In genomic region chr19:1649706-1650626, GRCh38 we compare ENCODE assay signal across 1 cellular context.
TF ChIP-seq lines count a peak whose summit lies in the region.

No MANE protein-coding gene starts in this region.

TF ChIP-seq in endothelial cell of umbilical vein, 7 proteins besides CTCF, POLR2A, EP300 and RAD21 (continued from another document):
- TF ChIP-seq JUN (IDR thresholded peaks at IDR 0.05; ENCODE audit: borderline replicate concordance, insufficient read depth, insufficient read length, low read depth) = no peak
